8 cellular contexts compared by ENCODE assay signal in the genomic region with DNA sequence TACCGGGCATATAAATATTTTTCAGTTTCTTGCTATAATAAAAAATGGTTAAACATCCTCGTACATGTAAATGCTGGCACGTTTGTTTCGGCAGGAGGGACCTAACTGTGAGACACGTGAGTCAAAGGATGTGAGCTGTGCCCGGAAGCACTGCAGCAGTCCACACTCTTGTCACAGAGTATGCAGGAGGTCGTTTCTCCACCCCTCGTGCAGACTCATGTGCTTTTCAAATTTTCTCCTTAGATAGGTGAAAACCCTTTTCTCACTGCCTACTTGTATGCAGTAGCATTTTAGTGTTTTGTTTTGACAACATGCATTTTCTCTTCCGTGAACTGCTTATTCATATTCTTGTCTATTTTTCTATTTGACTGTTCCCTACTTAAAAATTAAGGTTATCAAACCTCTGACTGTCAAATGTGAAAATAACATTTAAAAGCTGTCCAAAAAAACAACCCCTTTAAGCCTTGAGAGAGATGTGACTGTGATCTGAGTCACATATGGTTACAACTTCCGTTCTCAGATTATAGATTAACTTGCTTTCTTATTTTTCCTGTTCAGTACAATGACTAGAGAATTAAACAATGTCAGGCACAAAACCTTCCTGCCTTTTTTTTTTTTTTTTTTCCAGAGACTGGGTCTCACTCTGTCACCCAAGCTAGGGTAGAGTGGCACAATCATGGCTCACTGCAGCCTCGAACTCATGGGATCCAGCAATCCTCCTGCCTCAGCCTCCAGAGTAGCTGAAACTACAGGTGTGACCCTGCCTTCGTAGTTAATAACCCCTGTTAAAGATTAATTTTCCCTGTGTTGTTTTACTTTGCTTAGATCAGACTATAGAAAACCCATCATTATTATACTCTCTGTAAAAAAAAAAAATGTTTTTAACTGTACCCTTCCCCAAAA. TPM values are rescaled to one million over a fixed set of nuclear protein-coding genes. Genes with fewer than 3 reads are reported as not detected.
A peak's percentile ranks its signal among the peaks of the same experiment; 100 is the strongest.
DNase-seq lines count a peak whose midpoint lies in the region; ATAC-seq, FAIRE-seq and TF ChIP-seq lines count a peak whose summit lies in the region.

No MANE protein-coding gene starts in this region.

- H3K4me1 ChIP-seq in left ventricle myocardium inferior, result peaks cover 4% of the 10 kb centered on the region

- H3K4me3 ChIP-seq in left ventricle myocardium inferior, result no peak overlapping the region

- TF ChIP-seq CTCF in left ventricle myocardium inferior (IDR thresholded peaks at IDR 0.05; ENCODE audit: borderline replicate concordance), result no peak

- no peaks in the 10 kb centered on the region for H3K36me3 ChIP-seq in left ventricle myocardium inferior

- no peaks in the 10 kb centered on the region for H3K27me3 ChIP-seq in left ventricle myocardium inferior (ENCODE audit: low read depth)

- intact Hi-C loops in left ventricle myocardium inferior (cut with micrococcal nuclease) (no loop called here), Right ventricle myocardium superior (cut with DNase I) (no loop called here), left colon (cut with DNase I, micrococcal nuclease) (no loop called here), sciatic nerve (cut with DNase I) (no loop called here)

- no peak for DNase-seq in left ventricle myocardium inferior
- DNase-seq in Right ventricle myocardium superior, result no peak
- DNase-seq in activated CD4-positive, alpha-beta T cell treated with anti-CD3 and anti-CD28 coated beads, Interleukin-2, amount 50 U/mL, for 4 hours, result peak; percentile 6 to 16
- peak; percentile 48 to 70 for DNase-seq in left colon
- peak; percentile 10 for DNase-seq in urothelium cell line (ENCODE audit: low spot score)
- DNase-seq in sciatic nerve (ENCODE audit: low spot score), result no peak
- DNase-seq in GM12891 (ENCODE audit: insufficient read length, low spot score), result no peak

- H3K9me3 ChIP-seq in left ventricle myocardium inferior (replicated peaks), result no peaks in the 10 kb centered on the region

- peak overlapping the region; percentile 54 for H3K27ac ChIP-seq in left ventricle myocardium inferior (replicated peaks)

- ATAC-seq in Right ventricle myocardium superior (ENCODE audit: poor library complexity), result no peak
- ATAC-seq in HG03432 (IDR thresholded peaks at IDR 0.05; ENCODE audit: unreplicated experiment), result peak; percentile 86
- peak; percentile 88 for ATAC-seq in left colon
- no peak for ATAC-seq in sciatic nerve

- TF ChIP-seq POLR2A in GM12891 (IDR thresholded peaks at IDR 0.05; ENCODE audit: low read depth, low read length), result no peak

- FAIRE-seq in urothelium cell line (lab: Jason Lieb, UNC) (no peak), GM12891 (lab: Jason Lieb, UNC) (no peak)

TF ChIP-seq in GM12891, 5 proteins besides CTCF, POLR2A, EP300 and RAD21:
- no peak for TF ChIP-seq POU2F2 (IDR thresholded peaks at IDR 0.05; ENCODE audit: low read depth, low read length)
- TF ChIP-seq PAX5 (IDR thresholded peaks at IDR 0.05; ENCODE audit: insufficient read depth, low read length, severe bottlenecking), result no peak
- TF ChIP-seq TAF1 (IDR thresholded peaks at IDR 0.05; ENCODE audit: low read depth, low read length), result no peak
- TF ChIP-seq SPI1 (IDR thresholded peaks at IDR 0.05; ENCODE audit: low read depth, low read length), result no peak
- TF ChIP-seq POLR2AphosphoS5 (IDR thresholded peaks at IDR 0.05; ENCODE audit: low read depth, low read length), result no peak

RNA-seq across cellular contexts. Expression of a gene that starts 45.1 kb away (rescaled TPM):
- 28.5 TPM for total RNA-seq in left ventricle myocardium inferior
- 31.6 TPM for total RNA-seq in Right ventricle myocardium superior
- 10 to 100 TPM; 22.0 to 24.3 TPM for total RNA-seq in left colon
- 29.9 TPM for total RNA-seq in sciatic nerve
- 1.2 TPM for polyA plus RNA-seq in GM12891 (2012; ENCODE audit: low read depth, missing spikeins)

Comparison
In these comparisons a context has a peak if more than half of its experiments do, and no peak if none do; other contexts are left out.
1. DNase-seq: peak in activated CD4-positive, alpha-beta T cell treated with anti-CD3 and anti-CD28 coated beads, Interleukin-2, amount 50 U/mL, for 4 hours (2 of 2), left colon (2 of 2) and urothelium cell line (single experiment); none in left ventricle myocardium inferior (single experiment), Right ventricle myocardium superior (single experiment), sciatic nerve (single experiment) and GM12891 (single experiment).
2. ATAC-seq: peak in HG03432 (single experiment) and left colon (single experiment); none in Right ventricle myocardium superior (single experiment) and sciatic nerve (single experiment).